ENCODE assay signal across 2 cellular contexts in the genomic region with DNA sequence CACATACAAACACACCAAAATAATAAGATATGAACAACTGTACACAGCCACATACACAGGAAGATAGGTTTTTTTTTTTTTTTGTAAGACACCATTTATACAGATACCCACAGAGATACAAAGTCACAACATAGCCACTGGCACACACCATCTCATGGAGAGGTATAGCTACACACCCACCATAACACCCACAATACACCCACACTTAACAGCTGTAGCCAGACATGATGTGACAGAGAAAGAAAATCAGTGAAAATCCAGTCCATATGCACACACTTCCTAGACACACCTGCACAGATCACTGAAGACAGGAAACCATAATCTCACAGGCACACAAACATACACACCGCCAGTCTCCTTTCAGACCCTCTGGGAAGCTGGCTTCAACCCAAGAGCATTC.
TF ChIP-seq lines count a peak whose summit lies in the region.

No MANE protein-coding gene starts in this region.

TF ChIP-seq in GM23338, 12 proteins besides CTCF, POLR2A, EP300 and RAD21 (continues in another document):
- TF ChIP-seq REST (IDR thresholded peaks at IDR 0.05; ENCODE audit: unreplicated experiment): no peak
- TF ChIP-seq, protein P1, sequence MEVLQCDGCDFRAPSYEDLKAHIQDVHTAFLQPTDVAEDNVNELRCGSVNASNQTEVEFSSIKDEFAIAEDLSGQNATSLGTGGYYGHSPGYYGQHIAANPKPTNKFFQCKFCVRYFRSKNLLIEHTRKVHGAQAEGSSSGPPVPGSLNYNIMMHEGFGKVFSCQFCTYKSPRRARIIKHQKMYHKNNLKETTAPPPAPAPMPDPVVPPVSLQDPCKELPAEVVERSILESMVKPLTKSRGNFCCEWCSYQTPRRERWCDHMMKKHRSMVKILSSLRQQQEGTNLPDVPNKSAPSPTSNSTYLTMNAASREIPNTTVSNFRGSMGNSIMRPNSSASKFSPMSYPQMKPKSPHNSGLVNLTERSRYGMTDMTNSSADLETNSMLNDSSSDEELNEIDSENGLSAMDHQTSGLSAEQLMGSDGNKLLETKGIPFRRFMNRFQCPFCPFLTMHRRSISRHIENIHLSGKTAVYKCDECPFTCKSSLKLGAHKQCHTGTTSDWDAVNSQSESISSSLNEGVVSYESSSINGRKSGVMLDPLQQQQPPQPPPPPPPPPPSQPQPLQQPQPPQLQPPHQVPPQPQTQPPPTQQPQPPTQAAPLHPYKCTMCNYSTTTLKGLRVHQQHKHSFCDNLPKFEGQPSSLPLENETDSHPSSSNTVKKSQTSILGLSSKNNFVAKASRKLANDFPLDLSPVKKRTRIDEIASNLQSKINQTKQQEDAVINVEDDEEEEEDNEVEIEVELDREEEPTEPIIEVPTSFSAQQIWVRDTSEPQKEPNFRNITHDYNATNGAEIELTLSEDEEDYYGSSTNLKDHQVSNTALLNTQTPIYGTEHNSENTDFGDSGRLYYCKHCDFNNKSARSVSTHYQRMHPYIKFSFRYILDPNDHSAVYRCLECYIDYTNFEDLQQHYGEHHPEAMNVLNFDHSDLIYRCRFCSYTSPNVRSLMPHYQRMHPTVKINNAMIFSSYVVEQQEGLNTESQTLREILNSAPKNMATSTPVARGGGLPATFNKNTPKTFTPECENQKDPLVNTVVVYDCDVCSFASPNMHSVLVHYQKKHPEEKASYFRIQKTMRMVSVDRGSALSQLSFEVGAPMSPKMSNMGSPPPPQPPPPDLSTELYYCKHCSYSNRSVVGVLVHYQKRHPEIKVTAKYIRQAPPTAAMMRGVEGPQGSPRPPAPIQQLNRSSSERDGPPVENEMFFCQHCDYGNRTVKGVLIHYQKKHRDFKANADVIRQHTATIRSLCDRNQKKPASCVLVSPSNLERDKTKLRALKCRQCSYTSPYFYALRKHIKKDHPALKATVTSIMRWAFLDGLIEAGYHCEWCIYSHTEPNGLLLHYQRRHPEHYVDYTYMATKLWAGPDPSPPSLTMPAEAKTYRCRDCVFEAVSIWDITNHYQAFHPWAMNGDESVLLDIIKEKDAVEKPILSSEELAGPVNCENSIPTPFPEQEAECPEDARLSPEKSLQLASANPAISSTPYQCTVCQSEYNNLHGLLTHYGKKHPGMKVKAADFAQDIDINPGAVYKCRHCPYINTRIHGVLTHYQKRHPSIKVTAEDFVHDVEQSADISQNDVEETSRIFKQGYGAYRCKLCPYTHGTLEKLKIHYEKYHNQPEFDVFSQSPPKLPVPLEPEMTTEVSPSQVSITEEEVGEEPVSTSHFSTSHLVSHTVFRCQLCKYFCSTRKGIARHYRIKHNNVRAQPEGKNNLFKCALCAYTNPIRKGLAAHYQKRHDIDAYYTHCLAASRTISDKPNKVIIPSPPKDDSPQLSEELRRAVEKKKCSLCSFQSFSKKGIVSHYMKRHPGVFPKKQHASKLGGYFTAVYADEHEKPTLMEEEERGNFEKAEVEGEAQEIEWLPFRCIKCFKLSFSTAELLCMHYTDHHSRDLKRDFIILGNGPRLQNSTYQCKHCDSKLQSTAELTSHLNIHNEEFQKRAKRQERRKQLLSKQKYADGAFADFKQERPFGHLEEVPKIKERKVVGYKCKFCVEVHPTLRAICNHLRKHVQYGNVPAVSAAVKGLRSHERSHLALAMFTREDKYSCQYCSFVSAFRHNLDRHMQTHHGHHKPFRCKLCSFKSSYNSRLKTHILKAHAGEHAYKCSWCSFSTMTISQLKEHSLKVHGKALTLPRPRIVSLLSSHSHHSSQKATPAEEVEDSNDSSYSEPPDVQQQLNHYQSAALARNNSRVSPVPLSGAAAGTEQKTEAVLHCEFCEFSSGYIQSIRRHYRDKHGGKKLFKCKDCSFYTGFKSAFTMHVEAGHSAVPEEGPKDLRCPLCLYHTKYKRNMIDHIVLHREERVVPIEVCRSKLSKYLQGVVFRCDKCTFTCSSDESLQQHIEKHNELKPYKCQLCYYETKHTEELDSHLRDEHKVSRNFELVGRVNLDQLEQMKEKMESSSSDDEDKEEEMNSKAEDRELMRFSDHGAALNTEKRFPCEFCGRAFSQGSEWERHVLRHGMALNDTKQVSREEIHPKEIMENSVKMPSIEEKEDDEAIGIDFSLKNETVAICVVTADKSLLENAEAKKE (CRISPR knock-in tag; IDR thresholded peaks at IDR 0.05): no peak
- no peak for TF ChIP-seq ZNF331 (CRISPR knock-in tag; IDR thresholded peaks at IDR 0.05; ENCODE audit: low read depth)
- TF ChIP-seq STAT1 (IDR thresholded peaks at IDR 0.05; ENCODE audit: unreplicated experiment): no peak
- TF ChIP-seq ZNF114 (CRISPR knock-in tag; IDR thresholded peaks at IDR 0.05): no peak
- no peak for TF ChIP-seq CREB1 (CRISPR knock-in tag; IDR thresholded peaks at IDR 0.05; ENCODE audit: low read depth)
- TF ChIP-seq POLR2AphosphoS5 (IDR thresholded peaks at IDR 0.05; ENCODE audit: low read depth): no peak
- TF ChIP-seq ETS1 (IDR thresholded peaks at IDR 0.05): no peak
- no peak for TF ChIP-seq JUNB (IDR thresholded peaks at IDR 0.05; ENCODE audit: unreplicated experiment)
- no peak for TF ChIP-seq EZH2 (IDR thresholded peaks at IDR 0.05; ENCODE audit: low read depth, unreplicated experiment)

TF ChIP-seq in H1, 55 proteins besides CTCF, POLR2A, EP300 and RAD21:
- TF ChIP-seq, protein P2, sequence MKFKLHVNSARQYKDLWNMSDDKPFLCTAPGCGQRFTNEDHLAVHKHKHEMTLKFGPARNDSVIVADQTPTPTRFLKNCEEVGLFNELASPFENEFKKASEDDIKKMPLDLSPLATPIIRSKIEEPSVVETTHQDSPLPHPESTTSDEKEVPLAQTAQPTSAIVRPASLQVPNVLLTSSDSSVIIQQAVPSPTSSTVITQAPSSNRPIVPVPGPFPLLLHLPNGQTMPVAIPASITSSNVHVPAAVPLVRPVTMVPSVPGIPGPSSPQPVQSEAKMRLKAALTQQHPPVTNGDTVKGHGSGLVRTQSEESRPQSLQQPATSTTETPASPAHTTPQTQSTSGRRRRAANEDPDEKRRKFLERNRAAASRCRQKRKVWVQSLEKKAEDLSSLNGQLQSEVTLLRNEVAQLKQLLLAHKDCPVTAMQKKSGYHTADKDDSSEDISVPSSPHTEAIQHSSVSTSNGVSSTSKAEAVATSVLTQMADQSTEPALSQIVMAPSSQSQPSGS (IDR thresholded peaks at IDR 0.05; ENCODE audit: low read length): no peak
